Comparison of ENCODE assay signal across 24 cellular contexts in the genomic region with DNA sequence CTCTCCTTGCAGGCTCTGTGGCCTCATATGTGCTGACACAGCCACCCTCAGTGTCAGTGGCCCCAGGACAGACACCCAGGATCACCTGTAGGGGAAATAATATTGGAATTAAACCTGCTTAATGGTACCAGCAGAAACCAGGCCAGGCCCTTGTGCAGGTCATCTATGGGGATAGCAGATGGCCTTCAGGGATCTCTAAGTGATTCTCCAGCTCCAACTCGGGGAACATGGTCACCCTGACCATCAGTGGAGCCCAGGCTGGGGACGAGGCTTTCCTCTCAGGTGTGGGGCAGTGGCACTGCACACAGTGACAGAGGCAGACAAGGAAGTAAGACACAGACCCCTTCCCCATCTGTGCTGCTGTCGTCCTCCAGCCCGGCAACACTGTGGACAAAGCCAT. TPM values are rescaled to one million over a fixed set of nuclear protein-coding genes. Genes with fewer than 3 reads are reported as not detected.
"Had no signal": no experiment of that assay in that cellular context is flagged by ENCODE, and none has a peak within 500 bp of the region (broad histone marks: within the 10 kb centered on the region; RNA-seq: fewer than 3 reads in every experiment).

No MANE protein-coding gene starts in this region.

- H3K4me3 ChIP-seq: SJCRH30 had no signal

- H3K27ac ChIP-seq: RWPE1, SJCRH30 had no signal

- H3K9me3 ChIP-seq: SJCRH30 had no signal

- ATAC-seq: Panc1, PC-3, SK-N-SH treated with all-trans-retinoic acid at 6 μM for 48 hours had no signal

- H3K36me3 ChIP-seq: SJCRH30 had no signal

- DNase-seq: Kasumi-1, KG1, NCI-H1092 treated with DMSO at 0.1 percent for 48 hours, NCI-H1436, NCI-H187, NCI-H2029, NCI-H2081 treated with DMSO at 0.1 percent for 48 hours, NCI-H2171, NCI-H226, NCI-H446, NCI-H510A, NCI-H524 treated with DMSO at 0.1 percent for 48 hours, NCI-H69, NCI-H774, PC-3, SHP77, SJCRH30, T-helper 1 cell had no signal

RNA-seq across cellular contexts. Expression of gene GGTLC2, which starts 16.9 kb away (rescaled TPM):
- total RNA-seq: HT-29, MCF 10A, OCI-LY7, PC-3, SJCRH30 had no signal
